ENCODE assay signal across 8 cellular contexts in the genomic region with DNA sequence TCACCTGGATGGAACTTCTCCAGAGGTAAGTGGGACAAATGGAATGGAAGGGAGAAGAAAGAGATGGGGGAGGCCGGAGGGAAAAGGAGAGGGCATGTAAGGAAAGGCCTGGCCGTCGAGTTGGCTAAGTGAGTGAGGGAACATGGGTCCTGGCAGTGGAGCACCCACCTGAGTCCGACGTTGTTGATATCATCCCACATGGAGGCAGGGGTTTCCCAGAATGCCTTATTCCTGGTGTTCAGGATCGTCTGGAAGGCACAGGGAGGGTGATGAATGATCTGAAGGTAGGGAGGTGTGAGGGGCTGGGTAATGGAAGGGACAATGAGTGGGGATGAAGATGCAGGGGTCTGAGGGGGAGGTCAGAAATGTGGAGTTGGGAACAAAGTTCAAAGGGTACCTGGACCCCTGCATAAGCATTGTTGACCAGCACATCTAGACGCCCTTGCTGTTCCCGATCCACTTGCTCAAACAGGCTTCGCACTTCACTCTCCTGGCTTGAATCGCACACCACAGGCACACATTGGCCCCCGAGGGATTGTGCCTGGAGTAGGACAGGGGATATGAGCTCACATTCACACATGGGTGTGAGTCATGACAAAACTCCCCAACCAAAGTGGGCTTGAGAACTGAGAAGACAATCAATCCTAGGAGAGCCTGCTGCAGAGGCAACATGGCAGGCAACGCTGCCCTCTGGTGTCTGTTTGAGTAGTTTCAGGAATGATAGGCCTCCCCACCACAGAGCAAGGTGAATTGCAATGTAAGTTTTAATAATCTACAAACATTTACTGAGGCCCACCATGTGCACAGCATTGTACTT. TPM values are rescaled to one million over a fixed set of nuclear protein-coding genes. Genes with fewer than 3 reads are reported as not detected.
DNase-seq lines count a peak whose midpoint lies in the region; ATAC-seq and TF ChIP-seq lines count a peak whose summit lies in the region.

No MANE protein-coding gene starts in this region.

- no peak overlapping the region for H3K4me2 ChIP-seq in OCI-LY1 (ENCODE audit: low read length)

- H4K20me1 ChIP-seq in OCI-LY1 (ENCODE audit: insufficient read depth, low read length) = no peaks in the 10 kb centered on the region

- H3K27ac Mint-ChIP-seq in nephron progenitor cell = peak overlapping the region; percentile 38

- H3K79me2 ChIP-seq in OCI-LY1 (ENCODE audit: insufficient read depth, low read length) = no peaks in the 10 kb centered on the region

- 0 out of 2 replicates have a peak, but pooled peaks cover 4% of the 10 kb centered on the region for H3F3A ChIP-seq in OCI-LY1 (ENCODE audit: insufficient read depth, low read length)

- H3K4me3 Mint-ChIP-seq in nephron progenitor cell = no peak overlapping the region

- peaks cover 30% of the 10 kb centered on the region; the same call in 1 of the 2 replicates for H3K36me3 ChIP-seq in OCI-LY1 (ENCODE audit: insufficient read depth, low read length)

- no peaks in the 10 kb centered on the region for H3K27me3 Mint-ChIP-seq in nephron progenitor cell (ENCODE audit: low read depth, poor library complexity)

- no peaks in the 10 kb centered on the region for H3K9me3 ChIP-seq in OCI-LY1 (ENCODE audit: low read length)

- peak; percentile 58 for ATAC-seq in esophagus mucosa

- DNase-seq in CD1c-positive myeloid dendritic cell (ENCODE audit: extremely low spot score) (peak; percentile 83), GM19240 (ENCODE audit: insufficient read length, low spot score) (peak; percentile 89), HK-2 (ENCODE audit: unreplicated experiment) (peak; percentile 78), activated T-cell treated with anti-CD3 and anti-CD28 coated beads for 48 hours (ENCODE audit: low read depth) (peak; percentile 63), nephron progenitor cell (peak; percentile 54), substantia nigra (lab: John Stamatoyannopoulos, UW) (peak in 36 of 49 donors; percentile 15 to 76 (median 41))

- peak; percentile 79 for TF ChIP-seq CTCF in OCI-LY1 (IDR thresholded peaks at IDR 0.05; ENCODE audit: low read length)
- peak; percentile 68 for TF ChIP-seq CTCF in nephron progenitor cell (IDR thresholded peaks at IDR 0.05)

- H3K9ac ChIP-seq in OCI-LY1 (ENCODE audit: low read length) = no peak overlapping the region; the same call in 1 of the 2 replicates

- no peaks in the 10 kb centered on the region for H3K9me2 ChIP-seq in OCI-LY1 (ENCODE audit: low read depth, low read length)

- H3K9me3 Mint-ChIP-seq in nephron progenitor cell = no peaks in the 10 kb centered on the region

- peaks cover 10% of the 10 kb centered on the region for H3K36me3 Mint-ChIP-seq in nephron progenitor cell (ENCODE audit: low read depth)

- H2AFZ ChIP-seq in OCI-LY1 (ENCODE audit: low read length) = no peak overlapping the region

- H3K4me1 ChIP-seq in OCI-LY1 (ENCODE audit: insufficient read depth, low read length, severe bottlenecking) = peaks cover 27% of the 10 kb centered on the region

- H3K4me3 ChIP-seq in OCI-LY1 (ENCODE audit: low read depth, low read length, poor library complexity, severe bottlenecking) = no peak overlapping the region

- H3K27ac ChIP-seq in OCI-LY1 (ENCODE audit: low read depth, low read length, poor library complexity, severe bottlenecking) (no peak overlapping the region), substantia nigra (ENCODE audit: low read depth, low read length, poor library complexity, severe bottlenecking) (no peak overlapping the region)

- peaks cover 48% of the 10 kb centered on the region for H3K4me1 Mint-ChIP-seq in nephron progenitor cell

- H3K27me3 ChIP-seq in OCI-LY1 (ENCODE audit: insufficient read depth, low read length) = no peaks in the 10 kb centered on the region

RNA-seq across cellular contexts. Expression of gene DHRS1, which starts 3.0 kb away (rescaled TPM):
- total RNA-seq in esophagus mucosa = 110 TPM

RNA-seq across cellular contexts. Expression of gene NOP9, which starts 3.1 kb away (rescaled TPM):
- 20.5 TPM for total RNA-seq in esophagus mucosa

RNA-seq across cellular contexts. Expression of gene CIDEB, which starts 11.2 kb away (rescaled TPM):
- total RNA-seq in esophagus mucosa = 27.4 TPM

RNA-seq across cellular contexts. Expression of gene LTB4R2, which starts 13.4 kb away (rescaled TPM):
- 82.9 TPM for total RNA-seq in esophagus mucosa

RNA-seq across cellular contexts. Expression of gene LTB4R, which starts 14.8 kb away (rescaled TPM):
- 94.9 TPM for total RNA-seq in esophagus mucosa
